In genomic region chr1:180928272-180929230, GRCh38 we compare ENCODE assay signal across 10 cellular contexts. TPM values are rescaled to one million over a fixed set of nuclear protein-coding genes. Genes with fewer than 3 reads are reported as not detected.
DNase-seq lines count a peak whose midpoint lies in the region; ATAC-seq and TF ChIP-seq lines count a peak whose summit lies in the region.
"Had no signal": no experiment of that assay in that cellular context is flagged by ENCODE, and none has a peak within 500 bp of the region (broad histone marks: within the 10 kb centered on the region; RNA-seq: fewer than 3 reads in every experiment).

No MANE protein-coding gene starts in this region.

- TF ChIP-seq CTCF in gastroesophageal sphincter (IDR thresholded peaks at IDR 0.05) = no peak
- TF ChIP-seq CTCF in tibial nerve (IDR thresholded peaks at IDR 0.05) = no peak

- DNase-seq in NCI-H2081 (lab: John Stamatoyannopoulos, UW) (peak; percentile 51 to 80), NCI-H2081 treated with DMSO at 0.1 percent for 48 hours (lab: John Stamatoyannopoulos, UW) (no peak), NCI-H446 (lab: John Stamatoyannopoulos, UW) (peak; percentile 84 to 92), tibial nerve (ENCODE audit: low spot score in 2 of 2) (no peak), AG20443 (ENCODE audit: low spot score) (no peak)
- DNase-seq: activated CD4-positive, CD25-positive, alpha-beta regulatory T cell had no signal

- H3K27ac ChIP-seq in gastroesophageal sphincter = peak overlapping the region in 3 of 4 donors; percentile 82 to 85 (median 82)
- H3K27ac ChIP-seq in tibial nerve = peak overlapping the region in 3 of 4 donors; percentile 21 to 77 (median 75)

- TF ChIP-seq EP300 in gastroesophageal sphincter (IDR thresholded peaks at IDR 0.05) (no peak), tibial nerve (IDR thresholded peaks at IDR 0.05) (no peak)

- TF ChIP-seq POLR2A in gastroesophageal sphincter (IDR thresholded peaks at IDR 0.05) (no peak), tibial nerve (IDR thresholded peaks at IDR 0.05) (no peak)

- peaks cover 0 to 33% of the 10 kb centered on the region in 2 donors for H3K36me3 ChIP-seq in gastroesophageal sphincter
- peaks cover 0 to 44% (median 0%) of the 10 kb centered on the region in 3 donors for H3K36me3 ChIP-seq in tibial nerve

- WGBS in gastroesophageal sphincter (ENCODE audit: low coverage in 1 of 2), 2 donors = 65 to 96% methylated on average over 2 to 4 of the region's 18 CpGs
- 72 to 86% methylated on average over 17 to 18 of the region's 18 CpGs for WGBS in tibial nerve, 2 donors

- H3K9me3 ChIP-seq in gastroesophageal sphincter (no peaks in the 10 kb centered on the region), tibial nerve (no peaks in the 10 kb centered on the region)

- no peak for ATAC-seq in gastroesophageal sphincter
- ATAC-seq in HG03571 (IDR thresholded peaks at IDR 0.05; ENCODE audit: unreplicated experiment) = no peak
- ATAC-seq in HG03442 (IDR thresholded peaks at IDR 0.05; ENCODE audit: unreplicated experiment) = no peak

- no peaks in the 10 kb centered on the region for H3K27me3 ChIP-seq in gastroesophageal sphincter
- H3K27me3 ChIP-seq in tibial nerve = no peaks in the 10 kb centered on the region

- H3K4me3 ChIP-seq in gastroesophageal sphincter = no peak overlapping the region
- no peak overlapping the region for H3K4me3 ChIP-seq in tibial nerve
- H3K4me3 ChIP-seq: smooth muscle cell had no signal

- H3K4me1 ChIP-seq in gastroesophageal sphincter = peaks cover 7 to 49% (median 25%) of the 10 kb centered on the region in 3 donors
- peaks cover 0 to 42% (median 23%) of the 10 kb centered on the region in 4 donors for H3K4me1 ChIP-seq in tibial nerve

RNA-seq across cellular contexts. Expression of gene KIAA1614, which starts 15.9 kb away (rescaled TPM):
- total RNA-seq in gastroesophageal sphincter (10 to 100 TPM; 11.2 to 30.9 (median 16.7) TPM), tibial nerve (10 to 100 TPM; 14.9 to 22.6 (median 19.1) TPM)

Comparison
In these comparisons a context has a peak if more than half of its experiments do, and no peak if none do; other contexts are left out.
1. DNase-seq: peak in NCI-H2081 (2 of 2) and NCI-H446 (2 of 2); none in NCI-H2081 treated with DMSO at 0.1 percent for 48 hours (single experiment), tibial nerve (0 of 2) and AG20443 (single experiment).